ENCODE assay signal across 1 cellular context in genomic region chr5:168226012-168226411, GRCh38.
A peak's percentile ranks its signal among the peaks of the same experiment; 100 is the strongest.
TF ChIP-seq lines count a peak whose summit lies in the region.

No MANE protein-coding gene starts in this region.

TF ChIP-seq in K562, 482 proteins besides CTCF, POLR2A, EP300 and RAD21 (continued from another document):
- no peak for TF ChIP-seq ATF1 (CRISPR knock-in tag; IDR thresholded peaks at IDR 0.05)
- peak; percentile 67 for TF ChIP-seq ATF1 (tag; IDR thresholded peaks at IDR 0.05)
- no peak for TF ChIP-seq ZEB2 (IDR thresholded peaks at IDR 0.05)
- no peak for TF ChIP-seq SMARCC2 (IDR thresholded peaks at IDR 0.05; ENCODE audit: low read depth)
- TF ChIP-seq, protein P1, sequence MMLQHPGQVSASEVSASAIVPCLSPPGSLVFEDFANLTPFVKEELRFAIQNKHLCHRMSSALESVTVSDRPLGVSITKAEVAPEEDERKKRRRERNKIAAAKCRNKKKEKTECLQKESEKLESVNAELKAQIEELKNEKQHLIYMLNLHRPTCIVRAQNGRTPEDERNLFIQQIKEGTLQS (IDR thresholded peaks at IDR 0.05): peak; percentile 54; the same call in 1 of the 2 replicates
- TF ChIP-seq, protein P1 (CRISPR knock-in tag; conservative IDR thresholded peaks at IDR 0.05): no peak
- no peak for TF ChIP-seq TFAM (CRISPR knock-in tag; conservative IDR thresholded peaks at IDR 0.05)
- TF ChIP-seq KLF6 (CRISPR knock-in tag; IDR thresholded peaks at IDR 0.05; ENCODE audit: borderline replicate concordance): no peak
- no peak for TF ChIP-seq MECOM (CRISPR knock-in tag; IDR thresholded peaks at IDR 0.05)
